8 cellular contexts compared by ENCODE assay signal in genomic region chr5:173055042-173055721, GRCh38. TPM values are rescaled to one million over a fixed set of nuclear protein-coding genes. Genes with fewer than 3 reads are reported as not detected.
A peak's percentile ranks its signal among the peaks of the same experiment; 100 is the strongest.
DNase-seq lines count a peak whose midpoint lies in the region; TF ChIP-seq lines count a peak whose summit lies in the region.

No MANE protein-coding gene starts in this region.

- H3K36me3 ChIP-seq in SK-N-MC (ENCODE audit: insufficient read depth, low read length) (no peaks in the 10 kb centered on the region), skeletal muscle satellite cell (ENCODE audit: insufficient read depth, low read length) (no peaks in the 10 kb centered on the region)

- H3K9me3 ChIP-seq in SK-N-MC (ENCODE audit: low read depth, low read length) (no peaks in the 10 kb centered on the region), skeletal muscle satellite cell (replicated peaks; ENCODE audit: low read length) (no peaks in the 10 kb centered on the region)

- H3K9ac ChIP-seq in SK-N-MC (ENCODE audit: insufficient read length), result peak overlapping the region; percentile 67
- peak overlapping the region; percentile 75 for H3K9ac ChIP-seq in skeletal muscle satellite cell (ENCODE audit: low read depth, low read length)

- TF ChIP-seq POLR2A in lower leg skin (IDR thresholded peaks at IDR 0.05), result no peak

- H3K4me2 ChIP-seq in skeletal muscle satellite cell (ENCODE audit: low read length), result peak overlapping the region; percentile 96

- intact Hi-C loops in lower leg skin (cut with DNase I; ENCODE audit: low total_unique reads), result loop anchor here (10.0 kb wide), 1 partner anchor 90 kb away; the partner anchor contains the start of gene BNIP1

- H3K4me1 ChIP-seq in skeletal muscle satellite cell (ENCODE audit: control insufficient read depth, insufficient read depth, low read length), result peaks cover 38% of the 10 kb centered on the region

- H3K27ac ChIP-seq in SK-N-MC, result no peak overlapping the region

- no peaks in the 10 kb centered on the region for H3K27me3 ChIP-seq in skeletal muscle satellite cell (ENCODE audit: control insufficient read depth, insufficient read depth, low read length)

- WGBS in lower leg skin, 2 donors, result 21 to 30% methylated on average over 10 of the region's 10 CpGs

- TF ChIP-seq CTCF in GM12865 (IDR thresholded peaks at IDR 0.05; ENCODE audit: insufficient read depth, low read depth, low read length, missing control alignments) (no peak), fibroblast of villous mesenchyme (IDR thresholded peaks at IDR 0.05; ENCODE audit: insufficient read depth, low read depth, low read length) (no peak), lower leg skin (IDR thresholded peaks at IDR 0.05) (no peak)

- DNase-seq in GM12865 (ENCODE audit: low read depth) (no peak), SK-N-MC (ENCODE audit: low read depth, low spot score) (no peak), fibroblast of villous mesenchyme (ENCODE audit: low read depth) (no peak), NCI-H774 (lab: John Stamatoyannopoulos, UW) (no peak), NCI-H1694 (lab: John Stamatoyannopoulos, UW) (no peak), lower leg skin (ENCODE audit: low spot score in 2 of 2) (no peak), HPDE6-E6E7 (ENCODE audit: extremely low spot score) (no peak)

- peak overlapping the region; percentile 63 for H3K4me3 ChIP-seq in GM12865 (ENCODE audit: low read depth, low read length)
- peak overlapping the region; percentile 93 for H3K4me3 ChIP-seq in SK-N-MC
- peak overlapping the region; percentile 58 for H3K4me3 ChIP-seq in fibroblast of villous mesenchyme (ENCODE audit: low read depth, low read length)
- H3K4me3 ChIP-seq in skeletal muscle satellite cell (ENCODE audit: low read length), result peak overlapping the region; percentile 92
- no peak overlapping the region for H3K4me3 ChIP-seq in lower leg skin (ENCODE audit: low read depth, poor library complexity, severe bottlenecking)

RNA-seq across cellular contexts. Expression of gene CREBRF, which starts 1.0 kb away (rescaled TPM):
- 8.1 and 15.5 TPM in 2 replicates for total RNA-seq in fibroblast of villous mesenchyme
- 6.1 and 8.1 TPM in 2 replicates for total RNA-seq in skeletal muscle satellite cell (2012; rRNA removed)
- total RNA-seq in lower leg skin, result 10 to 100 TPM; 34.1 to 59.5 (median 42.1) TPM
